25 cellular contexts compared by ENCODE assay signal in the genomic region with DNA sequence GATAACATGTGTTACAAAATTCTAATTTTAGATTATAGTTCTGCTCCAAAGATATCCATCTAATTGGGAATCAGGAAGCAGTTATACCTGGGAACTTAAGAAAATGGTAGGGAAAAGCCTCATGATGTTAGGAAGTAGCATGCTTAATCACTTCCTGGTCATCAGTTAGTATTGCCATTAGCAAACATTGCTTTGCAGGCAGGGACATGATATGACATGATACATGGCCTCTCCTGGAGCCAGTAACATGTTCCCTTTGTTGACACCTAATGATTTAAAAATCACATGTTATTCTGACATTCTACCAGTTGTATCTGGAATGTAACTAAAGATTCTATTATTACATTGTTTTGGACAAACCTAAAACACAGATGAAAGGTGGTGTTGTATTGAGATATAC.
"Had no signal": no experiment of that assay in that cellular context is flagged by ENCODE, and none has a peak within 500 bp of the region (broad histone marks: within the 10 kb centered on the region; RNA-seq: fewer than 3 reads in every experiment).

No MANE protein-coding gene starts in this region.

- H3K27ac ChIP-seq: hepatocyte, left ventricle myocardium inferior, ovary, right atrium auricular region, right lobe of liver, tibial nerve, uterus had no signal

- H3K9me3 Mint-ChIP-seq: memory B cell; stimulated activated memory B cell treated with anti-CD40 and anti-IgM and Interleukin-4, amounts not matched to agents 10 μg/mL and 1 μg/mL and 100 μg/mL, for 72 hours; stimulated activated naive CD8-positive, alpha-beta T cell treated with anti-CD3 and anti-CD28 coated beads, Interleukin-15, amount 100 ng/mL, for 72 hours; type B pancreatic cell had no signal

- H3K4me3 Mint-ChIP-seq: memory B cell; naive thymus-derived CD4-positive, alpha-beta T cell; natural killer cell treated with Interleukin-12 subunit alpha and Interleukin-12 subunit beta and Interleukin-15 and Interleukin-18, amount 100 ng/mL, for 72 hours; stimulated activated memory B cell treated with anti-CD40 and anti-IgM and Interleukin-4, amounts not matched to agents 10 μg/mL and 1 μg/mL and 100 μg/mL, for 72 hours; stimulated activated naive CD8-positive, alpha-beta T cell treated with anti-CD3 and anti-CD28 coated beads, Interleukin-15, amount 100 ng/mL, for 72 hours; type B pancreatic cell had no signal

- ATAC-seq: mucosa of descending colon; naive thymus-derived CD4-positive, alpha-beta T cell; natural killer cell treated with Interleukin-12 subunit alpha and Interleukin-12 subunit beta and Interleukin-15 and Interleukin-18, amount 100 ng/mL, for 72 hours; right lobe of liver; stimulated activated memory B cell treated with anti-CD40 and anti-IgM and Interleukin-4, amounts not matched to agents 10 μg/mL and 1 μg/mL and 100 μg/mL, for 72 hours; stimulated activated naive CD8-positive, alpha-beta T cell treated with anti-CD3 and anti-CD28 coated beads, Interleukin-15, amount 100 ng/mL, for 72 hours had no signal

- DNase-seq: left ventricle myocardium inferior; midbrain; mucosa of descending colon; naive thymus-derived CD4-positive, alpha-beta T cell; ovary; right lobe of liver; stimulated activated CD4-positive, alpha-beta T cell treated with anti-CD3 and anti-CD28 coated beads, Interleukin-1b, Interleukin-23, amount 100 ng/mL, for 48 hours; stimulated activated CD4-positive, alpha-beta T cell treated with anti-CD3 and anti-CD28 coated beads, Interleukin-2, amount 100 ng/mL, for 48 hours; stimulated activated CD4-positive, alpha-beta T cell treated with anti-CD3 and anti-CD28 coated beads, Interleukin-4, amount 100 ng/mL, for 4 hours; stimulated activated CD8-positive, alpha-beta memory T cell treated with anti-CD3 and anti-CD28 coated beads, Interleukin-4, amount 100 ng/mL, for 48 hours; stimulated activated naive CD4-positive, alpha-beta T cell treated with Interleukin-2 at 50 U/mL for 16 hours; stimulated activated naive CD8-positive, alpha-beta T cell treated with anti-CD3 and anti-CD28 coated beads, Interleukin-15, amount 100 ng/mL, for 72 hours; substantia nigra; uterus had no signal

- H3K4me2 ChIP-seq: hepatocyte, smooth muscle cell had no signal

- H3K27me3 Mint-ChIP-seq: memory B cell; naive thymus-derived CD4-positive, alpha-beta T cell; natural killer cell treated with Interleukin-12 subunit alpha and Interleukin-12 subunit beta and Interleukin-15 and Interleukin-18, amount 100 ng/mL, for 72 hours; progenitor cell of endocrine pancreas; stimulated activated memory B cell treated with anti-CD40 and anti-IgM and Interleukin-4, amounts not matched to agents 10 μg/mL and 1 μg/mL and 100 μg/mL, for 72 hours; stimulated activated naive CD8-positive, alpha-beta T cell treated with anti-CD3 and anti-CD28 coated beads, Interleukin-15, amount 100 ng/mL, for 72 hours; type B pancreatic cell had no signal

- FAIRE-seq: islet of Langerhans had no signal

- H3K36me3 Mint-ChIP-seq: memory B cell; naive thymus-derived CD4-positive, alpha-beta T cell; natural killer cell treated with Interleukin-12 subunit alpha and Interleukin-12 subunit beta and Interleukin-15 and Interleukin-18, amount 100 ng/mL, for 72 hours; stimulated activated memory B cell treated with anti-CD40 and anti-IgM and Interleukin-4, amounts not matched to agents 10 μg/mL and 1 μg/mL and 100 μg/mL, for 72 hours; type B pancreatic cell had no signal

- H3K79me2 ChIP-seq: hepatocyte had no signal

- H3K27ac Mint-ChIP-seq: memory B cell; naive thymus-derived CD4-positive, alpha-beta T cell; natural killer cell treated with Interleukin-12 subunit alpha and Interleukin-12 subunit beta and Interleukin-15 and Interleukin-18, amount 100 ng/mL, for 72 hours; progenitor cell of endocrine pancreas; stimulated activated memory B cell treated with anti-CD40 and anti-IgM and Interleukin-4, amounts not matched to agents 10 μg/mL and 1 μg/mL and 100 μg/mL, for 72 hours; stimulated activated naive CD8-positive, alpha-beta T cell treated with anti-CD3 and anti-CD28 coated beads, Interleukin-15, amount 100 ng/mL, for 72 hours; type B pancreatic cell had no signal

- H3K4me1 ChIP-seq: left ventricle myocardium inferior, right atrium auricular region, right lobe of liver, tibial nerve, uterus had no signal

- H3K36me3 ChIP-seq: left ventricle myocardium inferior, ovary, right atrium auricular region, right lobe of liver, tibial nerve, uterus had no signal

- H3K9me3 ChIP-seq: ovary, right atrium auricular region, right lobe of liver, tibial nerve, uterus had no signal

- H3K4me3 ChIP-seq: hepatocyte, left ventricle myocardium inferior, lung, mucosa of descending colon, ovary, right atrium auricular region, right lobe of liver, smooth muscle cell, tibial nerve, uterus had no signal

- H2AFZ ChIP-seq: hepatocyte had no signal

- H3K27me3 ChIP-seq: hepatocyte, ovary, right atrium auricular region, right lobe of liver, tibial nerve, uterus had no signal

- H3K4me1 Mint-ChIP-seq: memory B cell; naive thymus-derived CD4-positive, alpha-beta T cell; stimulated activated memory B cell treated with anti-CD40 and anti-IgM and Interleukin-4, amounts not matched to agents 10 μg/mL and 1 μg/mL and 100 μg/mL, for 72 hours; stimulated activated naive CD8-positive, alpha-beta T cell treated with anti-CD3 and anti-CD28 coated beads, Interleukin-15, amount 100 ng/mL, for 72 hours had no signal
